Comparison of ENCODE assay signal across 1 cellular context in genomic region chr1:88683516-88683847, GRCh38.
TF ChIP-seq lines count a peak whose summit lies in the region.

No MANE protein-coding gene starts in this region.

TF ChIP-seq in endothelial cell of umbilical vein, 7 proteins besides CTCF, POLR2A, EP300 and RAD21:
- no peak for TF ChIP-seq MAX (IDR thresholded peaks at IDR 0.05; ENCODE audit: insufficient read depth, insufficient read length)
